ENCODE assay signal across 8 cellular contexts in the genomic region with DNA sequence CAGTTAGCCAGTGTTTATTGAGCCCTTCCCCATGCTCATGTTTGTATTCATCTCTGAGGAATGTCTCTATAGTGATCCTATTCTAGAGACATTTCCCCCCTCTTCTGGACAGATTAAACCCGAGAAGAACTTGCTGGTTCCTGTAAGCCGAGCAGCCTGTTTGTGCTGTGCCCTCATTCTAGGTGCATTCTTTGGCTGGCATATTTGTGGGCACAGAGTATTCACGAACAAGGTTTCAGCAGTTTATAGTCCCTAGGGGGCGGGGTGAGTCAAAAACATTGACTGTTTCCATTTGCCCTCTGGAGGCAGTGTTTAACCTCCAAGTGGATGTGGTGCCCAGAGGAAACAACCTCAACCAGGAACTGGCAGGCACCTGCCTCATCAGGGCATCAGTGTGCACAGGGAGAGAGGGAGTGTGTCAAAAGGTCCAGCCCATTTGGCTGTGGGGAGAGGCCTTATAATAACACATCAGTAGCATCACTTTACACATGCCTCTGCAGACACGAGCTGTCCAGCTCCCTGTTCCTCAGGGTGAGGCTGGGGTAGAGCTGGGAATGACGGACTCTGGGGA.
A peak's percentile ranks its signal among the peaks of the same experiment; 100 is the strongest.
DNase-seq lines count a peak whose midpoint lies in the region; ATAC-seq and TF ChIP-seq lines count a peak whose summit lies in the region.

No MANE protein-coding gene starts in this region.

- H3K4me3 ChIP-seq in NT2/D1 (ENCODE audit: insufficient read length, low read depth) (no peak overlapping the region), cardiac fibroblast (replicated peaks in 1 of 2; ENCODE audit: low read depth in 2 of 2, low read length in 2 of 2) (no peak overlapping the region)

- H3K27ac Mint-ChIP-seq in Calu3 (ENCODE audit: unreplicated experiment) = peak overlapping the region; percentile 99

- no peaks in the 10 kb centered on the region for H3K9me3 ChIP-seq in NT2/D1 (ENCODE audit: insufficient read depth, low read length)

- H3K27me3 Mint-ChIP-seq in Calu3 (ENCODE audit: unreplicated experiment) = no peaks in the 10 kb centered on the region

- no TSS peak for BruUV-seq in Calu3 (replicated peaks; lab: Mats Ljungman, UMichigan)

- H3K36me3 ChIP-seq in NT2/D1 (ENCODE audit: insufficient read depth, insufficient read length, low read length) = no peaks in the 10 kb centered on the region

- H3K9ac ChIP-seq in NT2/D1 (ENCODE audit: insufficient read length, low read depth) = no peak overlapping the region

- ATAC-seq in GM18907 (IDR thresholded peaks at IDR 0.05; ENCODE audit: unreplicated experiment) = peak; percentile 79

- peaks cover 44% of the 10 kb centered on the region for H3K4me1 Mint-ChIP-seq in Calu3 (ENCODE audit: low read depth, unreplicated experiment)

- peaks cover 2% of the 10 kb centered on the region for H3K4me1 ChIP-seq in NT2/D1 (ENCODE audit: insufficient read depth, insufficient read length)

- TF ChIP-seq CTCF in Calu3 (IDR thresholded peaks at IDR 0.05; ENCODE audit: unreplicated experiment) (peak; percentile 76), cardiac fibroblast (IDR thresholded peaks at IDR 0.05; ENCODE audit: low read depth, low read length) (peak; percentile 24)

- intact Hi-C loops in Calu3 (cut with micrococcal nuclease; ENCODE audit: unreplicated experiment) = loop anchor here (1.0 to 10.0 kb wide), 7 partner anchors 107 to 599 kb away; a partner anchor contains a TSS

- H3K36me3 Mint-ChIP-seq in Calu3 (ENCODE audit: insufficient read depth, unreplicated experiment) = peaks cover 11% of the 10 kb centered on the region

- no peaks in the 10 kb centered on the region for H3K27me3 ChIP-seq in NT2/D1 (ENCODE audit: insufficient read depth, insufficient read length)

- CTCF ChIA-PET in Calu3 (lab: Charles Lee) = interaction anchor here (0.6 to 1.4 kb wide), 6 partner anchors 11 to 908 kb away, joined by 3 to 5 read pairs (median 3); no protein-coding TSS in a partner anchor

- DNase-seq in Calu3 (peak; percentile 89), HK-2 (ENCODE audit: unreplicated experiment) (peak; percentile 77), NT2/D1 (ENCODE audit: low read depth, low spot score) (peak; percentile 33), cardiac fibroblast (ENCODE audit: low read depth in 2 of 2) (peak; percentile 76 to 89), myocyte (ENCODE audit: low read depth) (peak; percentile 98), activated gamma-delta T cell (lab: John Stamatoyannopoulos, UW) (no peak), KG1 (lab: John Stamatoyannopoulos, UW) (no peak)

- no peaks in the 10 kb centered on the region for H3K9me3 Mint-ChIP-seq in Calu3 (ENCODE audit: low read depth, unreplicated experiment)

- peak overlapping the region; percentile 63 for H3K4me3 Mint-ChIP-seq in Calu3 (ENCODE audit: low read depth, unreplicated experiment)

Comparison
In these comparisons a context has a peak if more than half of its experiments do, and no peak if none do; other contexts are left out.
1. DNase-seq: peak in Calu3 (single experiment), HK-2 (single experiment), NT2/D1 (single experiment), cardiac fibroblast (2 of 2) and myocyte (single experiment); none in activated gamma-delta T cell (single experiment) and KG1 (single experiment).